ENCODE assay signal across 11 cellular contexts in the genomic region with DNA sequence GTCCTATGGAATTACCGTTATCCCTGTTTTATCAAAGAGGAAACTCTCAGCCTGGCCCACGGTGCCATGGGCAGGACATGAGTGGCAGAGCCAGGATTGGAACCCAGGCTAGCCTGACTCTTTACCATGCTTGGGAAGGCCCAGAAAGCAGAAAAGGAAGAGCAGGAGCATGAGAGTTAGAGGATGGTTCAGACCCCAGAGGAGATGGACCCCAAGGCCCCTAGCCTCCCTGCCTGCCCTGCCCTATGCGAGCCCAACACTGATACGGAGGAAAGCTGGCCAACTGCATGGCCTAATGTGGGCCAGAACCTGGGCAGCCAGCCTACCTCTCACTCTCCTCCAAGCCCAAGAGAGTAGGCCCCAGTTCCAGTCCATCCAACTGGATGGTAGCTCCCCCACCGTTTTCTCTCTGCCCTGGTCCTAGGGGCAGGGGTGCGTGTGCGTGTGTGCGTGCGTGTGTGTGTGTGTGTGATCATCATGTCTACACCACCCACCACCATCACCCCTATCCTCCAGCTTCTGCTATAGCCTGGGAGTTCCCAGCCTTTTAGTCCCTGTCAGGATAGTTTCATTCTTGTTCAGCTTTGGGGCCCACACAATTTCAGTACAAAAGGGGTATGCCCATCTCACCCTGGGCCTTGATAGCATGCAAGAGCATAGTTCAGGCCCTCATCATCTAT. TPM values are rescaled to one million over a fixed set of nuclear protein-coding genes. Genes with fewer than 3 reads are reported as not detected.
DNase-seq lines count a peak whose midpoint lies in the region; ATAC-seq and TF ChIP-seq lines count a peak whose summit lies in the region.
"Had no signal": no experiment of that assay in that cellular context is flagged by ENCODE, and none has a peak within 500 bp of the region (broad histone marks: within the 10 kb centered on the region; RNA-seq: fewer than 3 reads in every experiment).

No MANE protein-coding gene starts in this region.

- TF ChIP-seq CTCF in thyroid gland (IDR thresholded peaks at IDR 0.05), result no peak

- H3K4me1 Mint-ChIP-seq in memory B cell, result peaks cover 30% of the 10 kb centered on the region

- H3K27me3 ChIP-seq in thyroid gland, result no peaks in the 10 kb centered on the region
- H3K27me3 ChIP-seq: ovary had no signal

- H3K4me1 ChIP-seq in thyroid gland, result peaks cover 10 to 39% of the 10 kb centered on the region in 2 donors

- no peaks in the 10 kb centered on the region for H3K36me3 ChIP-seq in thyroid gland
- H3K36me3 ChIP-seq: ovary had no signal

- H3K36me3 Mint-ChIP-seq in memory B cell, result no peaks in the 10 kb centered on the region

- H3K9me3 ChIP-seq in thyroid gland, result no peaks in the 10 kb centered on the region
- H3K9me3 ChIP-seq: ovary had no signal

- H3K4me3 Mint-ChIP-seq in memory B cell, result no peak overlapping the region

- TF ChIP-seq POLR2A in thyroid gland (IDR thresholded peaks at IDR 0.05), result no peak

- no peak overlapping the region for H3K4me3 ChIP-seq in thyroid gland (replicated peaks in 1 of 3)
- H3K4me3 ChIP-seq: ovary had no signal

- 84 to 89% methylated on average over 5 to 9 of the region's 9 CpGs for WGBS in thyroid gland, 2 donors

- no peak for ATAC-seq in memory B cell (ENCODE audit: low read depth)
- ATAC-seq in HG03025 (IDR thresholded peaks at IDR 0.05; ENCODE audit: low FRiP score, unreplicated experiment), result no peak

- intact Hi-C loops in thyroid gland (cut with DNase I), result loop anchor here (2.0 to 5.0 kb wide), 2 partner anchors 33 to 130 kb away; no protein-coding TSS in a partner anchor
- intact Hi-C loops in head of caudate nucleus (cut with DNase I), result loop anchor here (2.0 kb wide), 1 partner anchor 33 kb away; no protein-coding TSS in a partner anchor

- peak; percentile 81 for DNase-seq in activated effector memory CD4-positive, alpha-beta T cell treated with anti-CD3 and anti-CD28 coated beads, Interleukin-2, amount 50 U/mL, for 16 hours
- no peak for DNase-seq in activated effector memory CD4-positive, alpha-beta T cell treated with Interleukin-2 at 50 U/mL for 16 hours
- peak; percentile 73 to 77 for DNase-seq in activated T-cell treated with anti-CD3 and anti-CD28 coated beads, Interleukin-2, amount 50 U/mL, for 48 hours
- DNase-seq in memory B cell (ENCODE audit: low spot score in 2 of 2) (no peak), thyroid gland (no peak), NOMO-1 treated with dmso at 0.1 percent for 144 hours (lab: John Stamatoyannopoulos, UW; ENCODE audit: unreplicated experiment) (no peak), head of caudate nucleus (no peak)
- DNase-seq: NCI-H510A treated with DMSO at 0.1 percent for 48 hours had no signal

- no peaks in the 10 kb centered on the region for H3K9me3 Mint-ChIP-seq in memory B cell

- peak overlapping the region; percentile 98 for H3K27ac Mint-ChIP-seq in memory B cell

- peak overlapping the region in 2 of 3 donors; percentile 64 to 89 for H3K27ac ChIP-seq in thyroid gland

- peaks cover 1% of the 10 kb centered on the region for H3K27me3 Mint-ChIP-seq in memory B cell

RNA-seq across cellular contexts. Expression of gene MEX3A, which starts 15.4 kb away (rescaled TPM):
- 1 to 10 TPM in 1 of 4 donors, under 1 TPM in 3; 0.17 to 1.8 (median 0.33) TPM for total RNA-seq in thyroid gland

RNA-seq across cellular contexts. Expression of gene LMNA, which starts 16.9 kb away (rescaled TPM):
- 100 to 1,000 TPM; 235 to 412 (median 327) TPM for total RNA-seq in thyroid gland

RNA-seq across cellular contexts. Expression of gene RAB25, which starts 36.7 kb away (rescaled TPM):
- total RNA-seq in thyroid gland, result 10 to 100 TPM; 65.9 to 88.0 (median 74.1) TPM
- total RNA-seq: frontal cortex had no signal

RNA-seq across cellular contexts. Expression of gene LAMTOR2, which starts 43.1 kb away (rescaled TPM):
- 10 to 100 TPM; 14.7 to 76.8 (median 41.1) TPM for total RNA-seq in thyroid gland

RNA-seq across cellular contexts. Expression of gene UBQLN4, which starts 44.0 kb away (rescaled TPM):
- total RNA-seq in thyroid gland, result 10 to 100 TPM; 10.8 to 18.8 (median 16.9) TPM

Comparison
In these comparisons a context has a peak if more than half of its experiments do, and no peak if none do; other contexts are left out.
1. DNase-seq: peak in activated effector memory CD4-positive, alpha-beta T cell treated with anti-CD3 and anti-CD28 coated beads, Interleukin-2, amount 50 U/mL, for 16 hours (single experiment) and activated T-cell treated with anti-CD3 and anti-CD28 coated beads, Interleukin-2, amount 50 U/mL, for 48 hours (2 of 2); none in activated effector memory CD4-positive, alpha-beta T cell treated with Interleukin-2 at 50 U/mL for 16 hours (single experiment), memory B cell (0 of 2), thyroid gland (0 of 2), NOMO-1 treated with dmso at 0.1 percent for 144 hours (single experiment) and head of caudate nucleus (0 of 42).